7 cellular contexts compared by ENCODE assay signal in the genomic region with DNA sequence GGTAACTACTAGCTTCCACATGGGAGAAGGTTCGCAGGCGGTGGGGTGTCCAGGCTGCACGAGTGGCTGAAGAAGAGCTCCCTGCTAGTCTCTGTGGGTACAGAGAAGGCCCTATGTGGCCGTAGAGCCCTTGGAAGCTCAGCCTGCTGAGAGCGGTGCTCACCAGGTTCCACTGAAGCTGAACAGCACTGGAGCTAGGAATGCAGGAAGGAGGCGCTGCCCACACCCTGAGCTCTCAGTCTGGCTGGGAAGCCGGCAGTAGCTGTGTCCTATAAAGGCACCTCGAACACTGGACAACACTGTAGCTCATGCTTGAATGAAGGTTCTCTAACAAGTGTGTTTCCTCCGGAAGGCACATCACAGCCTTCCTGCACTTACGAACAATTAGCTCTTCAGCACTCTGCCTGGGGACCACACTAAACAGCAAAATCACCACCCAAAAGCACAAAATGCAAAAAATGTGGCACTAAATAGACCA.
DNase-seq lines count a peak whose midpoint lies in the region; FAIRE-seq and TF ChIP-seq lines count a peak whose summit lies in the region.
"Not testable (repeated sequence)": the region's sequence is repeated elsewhere in the genome, so short reads cannot be mapped to it uniquely, and the experiment has no call there.

No MANE protein-coding gene starts in this region.

- not testable (repeated sequence) for H4K20me1 ChIP-seq in H1 (replicated peaks in 1 of 2; ENCODE audit: control insufficient read depth in 1 of 2, insufficient read depth in 2 of 2, low read length in 2 of 2)

- not testable (repeated sequence) for TF ChIP-seq EP300 in H1 (IDR thresholded peaks at IDR 0.05; ENCODE audit: borderline replicate concordance in 1 of 2, low read depth in 2 of 2, low read length in 2 of 2)

- H4K91ac ChIP-seq in H1 (replicated peaks; ENCODE audit: insufficient read length, low read length); neuronal stem cell (ENCODE audit: low read depth, low read length, poor library complexity): not testable (repeated sequence)

- WGBS in H1 (ENCODE audit: extremely low coverage in 1 of 2, insufficient coverage in 1 of 2, insufficient read length in 1 of 2, insufficient replicate concordance in 2 of 2, low coverage in 1 of 2, low lambda C conversion rate in 2 of 2, missing lambda C conversion rate in 1 of 2), 2 experiments: 87% methylated on average over 10 of the region's 10 CpGs; no CpG with 5 or more reads in 1 of the 2 experiments
- 74% methylated on average over 10 of the region's 10 CpGs for WGBS in liver
- WGBS in neuronal stem cell (ENCODE audit: extremely low coverage in 2 of 2, insufficient read length in 2 of 2, insufficient replicate concordance in 1 of 2), 2 donors: no CpG with 5 or more reads among the region's 10 CpGs

- H3K79me1 ChIP-seq in H1 (ENCODE audit: low read depth, low read length); neuronal stem cell (ENCODE audit: low read depth, low read length): not testable (repeated sequence)

- H4K5ac ChIP-seq in H1 (ENCODE audit: insufficient read length, low read depth, low read length): not testable (repeated sequence)

- not testable (repeated sequence) for H2BK120ac ChIP-seq in H1 (replicated peaks; ENCODE audit: low read depth, low read length); neuronal stem cell (ENCODE audit: low read depth, low read length)

- not testable (repeated sequence) for H3K79me2 ChIP-seq in H1 (ENCODE audit: control insufficient read depth in 1 of 2, insufficient read depth in 2 of 2, low read length in 2 of 2)

- peak; percentile 28 for FAIRE-seq in HTR-8/SVneo (lab: Jason Lieb, UNC)
- FAIRE-seq in H1 (lab: Jason Lieb, UNC): not testable (repeated sequence)

- peak overlapping the region; percentile 6 for H3K27ac Mint-ChIP-seq in type B pancreatic cell

- peaks cover 59% of the 10 kb centered on the region for H3K4me1 Mint-ChIP-seq in type B pancreatic cell (ENCODE audit: unreplicated experiment)

- not testable (repeated sequence) for H2BK15ac ChIP-seq in H1 (ENCODE audit: low read length); neuronal stem cell (ENCODE audit: low read length)

- not testable (repeated sequence) for H3K9me3 Mint-ChIP-seq in type B pancreatic cell

- not testable (repeated sequence) for H3K27ac ChIP-seq in H1 (ENCODE audit: low read depth, low read length); liver (ENCODE audit: low read depth in 1 of 2, low read length in 2 of 2); neuronal stem cell (replicated peaks; ENCODE audit: low read length)

- not testable (repeated sequence) for H3K4me3 ChIP-seq in H1 (ENCODE audit: extremely low read depth in 1 of 4, insufficient read depth in 2 of 4, low read depth in 3 of 4, low read length in 4 of 4); liver (ENCODE audit: low read depth in 1 of 3, low read length in 3 of 3); neuronal stem cell (ENCODE audit: low read length in 2 of 2)

- not testable (repeated sequence) for H3K56ac ChIP-seq in H1 (replicated peaks; ENCODE audit: insufficient read length, low read depth, low read length)

- H3K27me3 Mint-ChIP-seq in type B pancreatic cell: not testable (repeated sequence)

- H3K4me1 ChIP-seq in H1 (replicated peaks in 1 of 4; ENCODE audit: control insufficient read depth in 3 of 4, insufficient read depth in 4 of 4, low read length in 3 of 4): not testable (repeated sequence)
- peaks cover 1 to 15% (median 11%) of the 10 kb centered on the region in 4 donors for H3K4me1 ChIP-seq in liver (ENCODE audit: control insufficient read depth in 4 of 4, insufficient read depth in 4 of 4, low read length in 3 of 4)
- peaks cover 12 to 36% of the 10 kb centered on the region in 2 donors for H3K4me1 ChIP-seq in neuronal stem cell (ENCODE audit: control insufficient read depth in 2 of 2, insufficient read depth in 1 of 2, low read depth in 1 of 2, low read length in 2 of 2)

- H2AK5ac ChIP-seq in H1 (ENCODE audit: low read depth, low read length); neuronal stem cell (ENCODE audit: low read depth, low read length): not testable (repeated sequence)

- not testable (repeated sequence) for DNase-seq in HTR-8/SVneo (ENCODE audit: insufficient read length, low spot score); H1 (ENCODE audit: low read depth in 1 of 2, low spot score in 2 of 2); neuronal stem cell (ENCODE audit: low spot score); type B pancreatic cell (ENCODE audit: extremely low spot score, unreplicated experiment)
- peak; percentile 69 for DNase-seq in islet precursor cell
- peak; percentile 34 for DNase-seq in mucosa of gallbladder (ENCODE audit: low spot score)

- not testable (repeated sequence) for H4K8ac ChIP-seq in H1 (ENCODE audit: extremely low read depth, insufficient read depth, low read length); neuronal stem cell (ENCODE audit: low read depth, low read length)

- H2BK20ac ChIP-seq in H1 (ENCODE audit: low read length): not testable (repeated sequence)

- not testable (repeated sequence) for H3K9me3 ChIP-seq in H1 (ENCODE audit: insufficient read depth in 2 of 2, low read depth in 1 of 2, low read length in 1 of 2); liver (ENCODE audit: control insufficient read depth in 4 of 4, low read length in 3 of 4); neuronal stem cell (replicated peaks in 1 of 2; ENCODE audit: control insufficient read depth in 2 of 2, insufficient read depth in 1 of 2, low read depth in 1 of 2, low read length in 2 of 2)

- POLR2A ChIA-PET in H1 (lab: Charles Lee; ENCODE audit: partially characterized antibody): interaction anchor here (1.0 kb wide), 1 partner anchor 23 kb away, joined by 3 read pairs; no protein-coding TSS in a partner anchor

- H3K27me3 ChIP-seq in H1 (replicated peaks in 1 of 4; ENCODE audit: control insufficient read depth in 3 of 4, extremely low read depth in 1 of 4, insufficient read depth in 3 of 4, low read length in 3 of 4); liver (ENCODE audit: control insufficient read depth in 4 of 4, insufficient read depth in 4 of 4, low read length in 3 of 4); neuronal stem cell (ENCODE audit: control insufficient read depth in 3 of 3, insufficient read depth in 3 of 3, low read depth in 1 of 3, low read length in 3 of 3): not testable (repeated sequence)

- TF ChIP-seq RAD21 in H1 (IDR thresholded peaks at IDR 0.05 in 1 of 2, conservative IDR thresholded peaks at IDR 0.05 in 1 of 2; ENCODE audit: low read depth in 2 of 2, low read length in 2 of 2); liver (IDR thresholded peaks at IDR 0.05): not testable (repeated sequence)

- H3K23ac ChIP-seq in H1 (ENCODE audit: insufficient read length); neuronal stem cell (ENCODE audit: low read depth, low read length, poor library complexity): not testable (repeated sequence)

- H3K4me3 Mint-ChIP-seq in type B pancreatic cell: not testable (repeated sequence)

- not testable (repeated sequence) for H3K9ac ChIP-seq in H1 (replicated peaks in 1 of 4; ENCODE audit: extremely low read depth in 1 of 4, low read depth in 3 of 4, low read length in 3 of 4); liver (ENCODE audit: low read depth in 1 of 2, low read length in 2 of 2); neuronal stem cell (ENCODE audit: low read depth, low read length, poor library complexity)

- CTCF ChIA-PET in H1 (lab: Charles Lee; ENCODE audit: partially characterized antibody): interaction anchor here (1.5 kb wide), 1 partner anchor 11 kb away, joined by 5 read pairs; no protein-coding TSS in a partner anchor

- H3K14ac ChIP-seq in H1 (ENCODE audit: insufficient read length); neuronal stem cell (ENCODE audit: low read length): not testable (repeated sequence)

- not testable (repeated sequence) for H3K4me2 ChIP-seq in H1 (ENCODE audit: insufficient read depth in 1 of 2, low read depth in 2 of 2, low read length in 2 of 2); neuronal stem cell (ENCODE audit: insufficient read depth, low read length, poor library complexity, severe bottlenecking)

- not testable (repeated sequence) for H2BK5ac ChIP-seq in H1 (ENCODE audit: low read depth, low read length); neuronal stem cell (ENCODE audit: low read length)

- H3K18ac ChIP-seq in H1 (ENCODE audit: extremely low read depth, low read length); neuronal stem cell (ENCODE audit: low read length): not testable (repeated sequence)

- not testable (repeated sequence) for H3K23me2 ChIP-seq in H1 (ENCODE audit: low read depth, low read length)

- H3K4ac ChIP-seq in H1 (replicated peaks; ENCODE audit: insufficient read length, low read depth, low read length); neuronal stem cell (ENCODE audit: low read length): not testable (repeated sequence)

- not testable (repeated sequence) for TF ChIP-seq CTCF in H1 (IDR thresholded peaks at IDR 0.05; ENCODE audit: control extremely low read depth in 1 of 3, insufficient read depth in 1 of 3, low read depth in 1 of 3, low read length in 3 of 3); liver (IDR thresholded peaks at IDR 0.05; ENCODE audit: low read depth, low read length, missing input control); type B pancreatic cell (conservative IDR thresholded peaks at IDR 0.05)

- TF ChIP-seq POLR2A in H1 (IDR thresholded peaks at IDR 0.05; ENCODE audit: control extremely low read depth in 1 of 2, low read depth in 2 of 2, low read length in 2 of 2): not testable (repeated sequence)

- not testable (repeated sequence) for H3K36me3 ChIP-seq in H1 (ENCODE audit: control insufficient read depth in 2 of 4, insufficient read depth in 4 of 4, low read length in 3 of 4); liver (ENCODE audit: control insufficient read depth in 4 of 4, insufficient read depth in 3 of 4, low read depth in 1 of 4, low read length in 3 of 4); neuronal stem cell (replicated peaks in 1 of 2; ENCODE audit: control insufficient read depth in 2 of 2, insufficient read depth in 2 of 2, low read length in 2 of 2)

- not testable (repeated sequence) for H2BK12ac ChIP-seq in H1 (ENCODE audit: low read depth, low read length); neuronal stem cell (ENCODE audit: low read length)

- H3K36me3 Mint-ChIP-seq in type B pancreatic cell: not testable (repeated sequence)

- H2AFZ ChIP-seq in H1 (ENCODE audit: low read length): peak overlapping the region; percentile 57; the same call in 1 of the 2 replicates
- peak overlapping the region; percentile 6 for H2AFZ ChIP-seq in neuronal stem cell (ENCODE audit: low read length)
